In the genomic region with DNA sequence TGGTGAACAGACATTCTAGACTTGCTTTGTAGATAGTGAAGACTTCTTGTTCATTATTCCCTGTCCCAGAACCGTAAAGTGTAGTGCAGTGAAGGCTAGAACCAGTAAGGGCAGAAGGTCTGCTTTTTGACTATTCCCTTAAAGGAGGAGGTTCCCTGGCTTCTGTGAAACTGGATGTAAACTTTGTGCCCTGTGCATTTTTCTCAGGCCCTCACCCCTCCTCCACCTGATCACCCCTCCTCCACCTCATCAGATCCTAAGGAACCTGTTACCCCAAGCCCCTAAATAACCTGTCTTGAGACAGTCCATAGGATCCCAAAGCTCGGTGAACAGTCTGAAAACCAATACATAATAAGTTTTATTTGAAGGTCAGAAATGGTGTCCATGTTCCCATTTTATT, we compare ENCODE assay signal across 19 cellular contexts. TPM values are rescaled to one million over a fixed set of nuclear protein-coding genes. Genes with fewer than 3 reads are reported as not detected.
DNase-seq lines count a peak whose midpoint lies in the region; ATAC-seq, FAIRE-seq and TF ChIP-seq lines count a peak whose summit lies in the region.
"Had no signal": no experiment of that assay in that cellular context is flagged by ENCODE, and none has a peak within 500 bp of the region (broad histone marks: within the 10 kb centered on the region; RNA-seq: fewer than 3 reads in every experiment).

No MANE protein-coding gene starts in this region.

- no peaks in the 10 kb centered on the region for H3K9me3 Mint-ChIP-seq in osteocyte (ENCODE audit: unreplicated experiment)
- H3K9me3 Mint-ChIP-seq: CD8-positive, alpha-beta memory T cell; stimulated activated naive CD8-positive, alpha-beta T cell treated with anti-CD3 and anti-CD28 coated beads, Interleukin-15, Interleukin-2, amounts not matched to agents 100 ng/mL and 50 ng/mL, for 24 hours had no signal

- no peaks in the 10 kb centered on the region for H3K36me3 ChIP-seq in kidney epithelial cell (ENCODE audit: control insufficient read depth, insufficient read depth, low read length)

- no peak overlapping the region for H3K4me3 Mint-ChIP-seq in osteocyte (ENCODE audit: unreplicated experiment)
- H3K4me3 Mint-ChIP-seq: activated CD4-positive, alpha-beta T cell treated with anti-CD3 and anti-CD28 coated beads for 36 hours; CD8-positive, alpha-beta memory T cell; stimulated activated naive CD8-positive, alpha-beta T cell treated with anti-CD3 and anti-CD28 coated beads, Interleukin-15, Interleukin-2, amounts not matched to agents 100 ng/mL and 50 ng/mL, for 24 hours had no signal

- peak; percentile 16 for ATAC-seq in GM18498 (IDR thresholded peaks at IDR 0.05; ENCODE audit: unreplicated experiment)
- peak; percentile 9 for ATAC-seq in HG02759 (IDR thresholded peaks at IDR 0.05; ENCODE audit: unreplicated experiment)
- ATAC-seq in HG03045 (IDR thresholded peaks at IDR 0.05; ENCODE audit: unreplicated experiment), result no peak
- ATAC-seq: activated CD4-positive, alpha-beta T cell treated with anti-CD3 and anti-CD28 coated beads for 36 hours had no signal

- TF ChIP-seq POLR2A in GM12891 (IDR thresholded peaks at IDR 0.05; ENCODE audit: low read depth, low read length), result no peak

- TF ChIP-seq CTCF in kidney epithelial cell (IDR thresholded peaks at IDR 0.05; ENCODE audit: insufficient read depth, low read length, poor library complexity, severe bottlenecking), result no peak
- no peak for TF ChIP-seq CTCF in osteocyte (IDR thresholded peaks at IDR 0.05)

- no peaks in the 10 kb centered on the region for H3K27me3 Mint-ChIP-seq in osteocyte (ENCODE audit: unreplicated experiment)
- H3K27me3 Mint-ChIP-seq: activated CD4-positive, alpha-beta T cell treated with anti-CD3 and anti-CD28 coated beads for 36 hours; stimulated activated naive CD8-positive, alpha-beta T cell treated with anti-CD3 and anti-CD28 coated beads, Interleukin-15, Interleukin-2, amounts not matched to agents 100 ng/mL and 50 ng/mL, for 24 hours had no signal

- FAIRE-seq in GM12891 (lab: Jason Lieb, UNC), result no peak
- FAIRE-seq: bronchial epithelial cell had no signal

- H3K4me1 Mint-ChIP-seq in osteocyte (ENCODE audit: unreplicated experiment), result peaks cover 29% of the 10 kb centered on the region

- H3K36me3 Mint-ChIP-seq in osteocyte (ENCODE audit: unreplicated experiment), result peaks cover 12% of the 10 kb centered on the region

- peak overlapping the region; percentile 84 for H3K27ac Mint-ChIP-seq in osteocyte (ENCODE audit: unreplicated experiment)
- H3K27ac Mint-ChIP-seq: activated CD4-positive, alpha-beta T cell treated with anti-CD3 and anti-CD28 coated beads for 36 hours; stimulated activated naive CD8-positive, alpha-beta T cell treated with anti-CD3 and anti-CD28 coated beads, Interleukin-15, Interleukin-2, amounts not matched to agents 100 ng/mL and 50 ng/mL, for 24 hours had no signal

- DNase-seq in kidney epithelial cell (ENCODE audit: low read depth) (no peak), osteocyte (ENCODE audit: extremely low spot score, unreplicated experiment) (no peak), GM12891 (ENCODE audit: insufficient read length, low spot score) (no peak), NCI-H2196 (lab: John Stamatoyannopoulos, UW; ENCODE audit: unreplicated experiment) (no peak)
- DNase-seq in stimulated activated CD8-positive, alpha-beta memory T cell treated with anti-CD3 and anti-CD28 coated beads, Interleukin-4, amount 100 ng/mL, for 48 hours, result no peak
- DNase-seq: activated CD4-positive, alpha-beta T cell treated with anti-CD3 and anti-CD28 coated beads for 36 hours; CD8-positive, alpha-beta memory T cell; dorsolateral prefrontal cortex; erythroblast; mesendoderm; NCI-H1436; NCI-H2171 treated with DMSO at 0.1 percent for 48 hours; trophoblast cell had no signal

- H3K4me3 ChIP-seq in kidney epithelial cell (ENCODE audit: low read depth, low read length), result peak overlapping the region; percentile 13
- H3K4me3 ChIP-seq: dorsolateral prefrontal cortex had no signal

- no peaks in the 10 kb centered on the region for H3K27me3 ChIP-seq in kidney epithelial cell (ENCODE audit: control insufficient read depth, insufficient read depth, low read length)
- H3K27me3 ChIP-seq: dorsolateral prefrontal cortex had no signal

TF ChIP-seq in GM12891, 5 proteins besides CTCF, POLR2A, EP300 and RAD21:
- TF ChIP-seq POLR2AphosphoS5 (IDR thresholded peaks at IDR 0.05; ENCODE audit: low read depth, low read length) (no peak), TAF1 (IDR thresholded peaks at IDR 0.05; ENCODE audit: low read depth, low read length) (no peak), PAX5 (IDR thresholded peaks at IDR 0.05; ENCODE audit: insufficient read depth, low read length, severe bottlenecking) (no peak), SPI1 (IDR thresholded peaks at IDR 0.05; ENCODE audit: low read depth, low read length) (no peak), POU2F2 (IDR thresholded peaks at IDR 0.05; ENCODE audit: low read depth, low read length) (no peak)

RNA-seq across cellular contexts. Expression of a gene that starts 33.7 kb away (rescaled TPM):
- 7.1 and 8.7 TPM in 2 replicates for total RNA-seq in kidney epithelial cell
- 7.5 and 8.4 TPM in 2 replicates for total RNA-seq in osteocyte
- polyA plus RNA-seq in GM12891 (2012; ENCODE audit: low read depth, missing spikeins), result not detected

RNA-seq across cellular contexts. Expression of a gene that starts 59.7 kb away (rescaled TPM):
- total RNA-seq in kidney epithelial cell (2.3 and 4.2 TPM in 2 replicates), osteocyte (49.3 and 51.0 TPM in 2 replicates)
- 1.5 TPM for polyA plus RNA-seq in GM12891 (2012; ENCODE audit: low read depth, missing spikeins)
- total RNA-seq: MCF 10A had no signal
